Comparison of ENCODE assay signal across 1 cellular context in the genomic region with DNA sequence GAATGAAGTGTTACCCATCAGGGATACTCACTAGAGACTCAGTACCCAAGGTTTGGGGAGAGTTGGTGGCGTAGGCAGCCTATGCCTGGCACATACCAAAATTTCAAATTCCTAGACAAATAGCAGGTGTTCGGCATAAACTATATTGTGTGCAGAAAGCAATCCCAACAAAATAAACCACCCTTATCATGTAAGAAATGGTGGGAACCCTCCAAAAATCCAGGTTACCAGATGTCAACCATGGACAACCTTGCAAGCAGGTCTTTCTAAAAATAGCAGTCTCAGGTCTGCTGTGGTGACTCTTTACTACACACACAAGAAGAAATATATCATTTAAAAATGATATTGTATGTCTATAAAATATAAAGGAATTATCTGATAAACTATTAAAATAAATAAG.
TF ChIP-seq lines count a peak whose summit lies in the region.

No MANE protein-coding gene starts in this region.

TF ChIP-seq in IMR-90, 13 proteins besides CTCF, POLR2A, EP300 and RAD21:
- TF ChIP-seq USF2 (IDR thresholded peaks at IDR 0.05; ENCODE audit: low read depth, low read length) (no peak), CHD1 (IDR thresholded peaks at IDR 0.05; ENCODE audit: low read depth, low read length) (no peak), BHLHE40 (IDR thresholded peaks at IDR 0.05; ENCODE audit: low read depth, low read length) (no peak), NFE2L2 (IDR thresholded peaks at IDR 0.05; ENCODE audit: low read depth, low read length) (no peak), MAZ (IDR thresholded peaks at IDR 0.05; ENCODE audit: borderline replicate concordance, low read depth, low read length) (no peak), SMC3 (IDR thresholded peaks at IDR 0.05; ENCODE audit: low read depth, low read length) (no peak), RFX5 (IDR thresholded peaks at IDR 0.05; ENCODE audit: low read depth, low read length) (no peak), CEBPB (IDR thresholded peaks at IDR 0.05; ENCODE audit: low read depth, low read length) (no peak), FOS (IDR thresholded peaks at IDR 0.05; ENCODE audit: low read depth, low read length) (no peak)
